Comparison of ENCODE assay signal across 11 cellular contexts in genomic region chr10:5904227-5904626, GRCh38. TPM values are rescaled to one million over a fixed set of nuclear protein-coding genes. Genes with fewer than 3 reads are reported as not detected.
A peak's percentile ranks its signal among the peaks of the same experiment; 100 is the strongest.
DNase-seq lines count a peak whose midpoint lies in the region; ATAC-seq lines count a peak whose summit lies in the region.
"Had no signal": no experiment of that assay in that cellular context is flagged by ENCODE, and none has a peak within 500 bp of the region (broad histone marks: within the 10 kb centered on the region; RNA-seq: fewer than 3 reads in every experiment).

No MANE protein-coding gene starts in this region.

- no peak overlapping the region for H3K27ac ChIP-seq in right cardiac atrium (ENCODE audit: low read length)
- no peak overlapping the region for H3K27ac ChIP-seq in caudate nucleus (ENCODE audit: low read depth, low read length)

- WGBS in right cardiac atrium: 66% methylated on average over 4 of the region's 4 CpGs

- H3K4me1 ChIP-seq in right cardiac atrium (ENCODE audit: control insufficient read depth, insufficient read depth, low read length): peaks cover 6% of the 10 kb centered on the region

- H3K9me3 ChIP-seq in right cardiac atrium (ENCODE audit: control insufficient read depth, low read length): no peaks in the 10 kb centered on the region

- H3K27me3 ChIP-seq in right cardiac atrium (ENCODE audit: control insufficient read depth, insufficient read depth): no peaks in the 10 kb centered on the region

- no peak overlapping the region for H3K4me3 ChIP-seq in right cardiac atrium (ENCODE audit: low read length)

- intact Hi-C loops in right cardiac atrium (cut with DNase I): no loop called here

- ATAC-seq in GM18870 (IDR thresholded peaks at IDR 0.05; ENCODE audit: unreplicated experiment) (peak; percentile 98), GM21526 (IDR thresholded peaks at IDR 0.05; ENCODE audit: low FRiP score, unreplicated experiment) (peak; percentile 88), HG03342 (IDR thresholded peaks at IDR 0.05; ENCODE audit: unreplicated experiment) (peak; percentile 93), right cardiac atrium (peak; percentile 45 to 72)
- ATAC-seq: effector memory CD8-positive, alpha-beta T cell had no signal

- DNase-seq in right cardiac atrium (no peak), caudate nucleus (lab: John Stamatoyannopoulos, UW) (no peak), NCI-H446 treated with DMSO at 0.1 percent for 48 hours (lab: John Stamatoyannopoulos, UW) (no peak), iPS-NIHi7 (ENCODE audit: extremely low spot score) (no peak)
- DNase-seq: effector memory CD8-positive, alpha-beta T cell; KG1; kidney glomerular epithelial cell; substantia nigra had no signal

RNA-seq across cellular contexts. Expression of gene FBH1, which starts 14.2 kb away (rescaled TPM):
- 10 to 100 TPM; 75.6 to 82.1 (median 77.4) TPM for total RNA-seq in right cardiac atrium
- 49.3 TPM for polyA plus RNA-seq in right cardiac atrium

RNA-seq across cellular contexts. Expression of gene ANKRD16, which starts 14.5 kb away (rescaled TPM):
- 1 to 10 TPM; 3.6 to 4.3 (median 4.0) TPM for total RNA-seq in right cardiac atrium
- 2.6 TPM for polyA plus RNA-seq in right cardiac atrium
